1 cellular context compared by ENCODE assay signal in genomic region chr1:106956721-106957120, GRCh38.
TF ChIP-seq lines count a peak whose summit lies in the region.

No MANE protein-coding gene starts in this region.

TF ChIP-seq in IMR-90, 13 proteins besides CTCF, POLR2A, EP300 and RAD21 (continued from another document):
- TF ChIP-seq, protein P1, sequence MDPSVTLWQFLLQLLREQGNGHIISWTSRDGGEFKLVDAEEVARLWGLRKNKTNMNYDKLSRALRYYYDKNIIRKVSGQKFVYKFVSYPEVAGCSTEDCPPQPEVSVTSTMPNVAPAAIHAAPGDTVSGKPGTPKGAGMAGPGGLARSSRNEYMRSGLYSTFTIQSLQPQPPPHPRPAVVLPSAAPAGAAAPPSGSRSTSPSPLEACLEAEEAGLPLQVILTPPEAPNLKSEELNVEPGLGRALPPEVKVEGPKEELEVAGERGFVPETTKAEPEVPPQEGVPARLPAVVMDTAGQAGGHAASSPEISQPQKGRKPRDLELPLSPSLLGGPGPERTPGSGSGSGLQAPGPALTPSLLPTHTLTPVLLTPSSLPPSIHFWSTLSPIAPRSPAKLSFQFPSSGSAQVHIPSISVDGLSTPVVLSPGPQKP (IDR thresholded peaks at IDR 0.05; ENCODE audit: borderline replicate concordance, low read depth, low read length): no peak
- TF ChIP-seq MXI1 (IDR thresholded peaks at IDR 0.05; ENCODE audit: borderline replicate concordance, low read depth, low read length): no peak
- no peak for TF ChIP-seq NFE2L2 (IDR thresholded peaks at IDR 0.05; ENCODE audit: low read depth, low read length)
- TF ChIP-seq RFX5 (IDR thresholded peaks at IDR 0.05; ENCODE audit: low read depth, low read length): no peak
- no peak for TF ChIP-seq SMC3 (IDR thresholded peaks at IDR 0.05; ENCODE audit: low read depth, low read length)
